Comparison of ENCODE assay signal across 8 cellular contexts in the genomic region with DNA sequence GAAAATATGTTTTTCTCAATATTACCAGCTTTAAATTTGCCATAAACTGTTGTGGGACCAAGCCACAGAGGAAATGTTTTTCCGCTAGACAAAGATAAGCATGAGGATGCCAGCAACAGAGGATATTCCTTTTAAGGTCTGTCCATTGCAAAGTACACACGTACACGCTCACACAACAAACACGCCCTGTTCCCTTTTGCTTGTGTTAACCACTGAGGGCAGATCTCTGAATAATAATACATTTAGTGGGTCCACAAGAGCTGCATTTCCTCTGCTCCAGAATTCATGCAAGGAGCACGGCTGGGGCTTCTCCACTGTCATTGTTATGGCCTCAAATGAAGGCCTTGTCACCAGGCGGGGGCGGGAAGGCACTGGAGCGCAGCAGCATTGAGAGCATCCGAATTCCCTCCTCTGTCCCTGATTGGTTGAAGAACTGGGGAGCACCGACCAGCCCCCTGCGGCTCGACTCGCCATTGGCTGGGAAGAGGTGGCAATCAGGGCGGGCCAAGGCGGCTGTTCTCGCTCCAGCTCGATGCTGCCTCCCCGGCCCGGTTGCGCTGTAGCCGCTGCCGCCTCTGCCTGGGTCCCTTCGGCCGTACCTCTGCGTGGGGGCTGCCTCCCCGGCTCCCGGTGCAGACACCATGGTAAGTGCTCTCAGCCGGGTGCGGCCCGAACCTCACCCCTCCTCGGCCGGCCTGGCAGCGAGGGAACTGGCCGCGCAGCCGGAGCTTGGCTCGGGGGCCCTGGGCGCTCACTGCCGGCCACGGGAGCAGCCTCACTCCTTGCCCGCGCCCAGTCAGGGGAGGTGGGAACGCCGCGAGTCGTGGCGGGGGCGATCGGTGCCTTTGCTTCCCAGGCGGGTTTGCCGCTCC. TPM values are rescaled to one million over a fixed set of nuclear protein-coding genes. Genes with fewer than 3 reads are reported as not detected.
DNase-seq lines count a peak whose midpoint lies in the region; ATAC-seq and TF ChIP-seq lines count a peak whose summit lies in the region.

A gene (plus strand): TSS at position 522 of the 872 bp plus-strand sequence. CDS start 120 bp downstream, at position 642.

- DNase-seq in HEK293T (ENCODE audit: extremely low spot score): peak; percentile 96
- DNase-seq in NCI-H1105 treated with DMSO at 0.1 percent for 48 hours (lab: John Stamatoyannopoulos, UW): peak; percentile 59
- DNase-seq in activated CD4-positive, alpha-beta T cell treated with anti-CD3 and anti-CD28 coated beads, Interleukin-2, amount 50 U/mL, for 48 hours: peak; percentile 60 to 65
- DNase-seq in dorsolateral prefrontal cortex: peak; percentile 94 to 99 (median 97)
- peak; percentile 94 to 95 for DNase-seq in left lung
- DNase-seq in stimulated activated CD4-positive, alpha-beta T cell treated with anti-CD3 and anti-CD28 coated beads, Interleukin-2, amount 100 ng/mL, for 48 hours: peak; percentile 28 to 56
- no peak for DNase-seq in SW480 (ENCODE audit: low spot score)

- no peaks in the 10 kb centered on the region for H3K27me3 ChIP-seq in dorsolateral prefrontal cortex
- peaks cover 0 to 24% of the 10 kb centered on the region in 2 donors for H3K27me3 ChIP-seq in left lung

- POLR2A ChIA-PET in HEK293T (lab: Yijun Ruan, JAX): interaction anchor here (0.6 to 2.9 kb wide), 3 partner anchors 31 to 174 kb away, joined by 3 to 11 read pairs (median 3); a partner anchor contains a TSS

- CTCF ChIA-PET in HEK293T (lab: Yijun Ruan, JAX): interaction anchor here (0.6 kb wide), 2 partner anchors 235 to 1280 kb away, joined by 3 read pairs; no protein-coding TSS in a partner anchor

- H3K9me3 ChIP-seq in left lung: no peaks in the 10 kb centered on the region

- intact Hi-C loops in dorsolateral prefrontal cortex (cut with DNase I) (no loop called here), left lung (cut with DNase I) (no loop called here)

- ATAC-seq in left lung: peak; percentile 99

- peak within 1 kb of the TSS; percentile 64 to 99 (median 86) for H3K4me3 ChIP-seq in dorsolateral prefrontal cortex
- H3K4me3 ChIP-seq in left lung: peak within 1 kb of the TSS; percentile 70 to 81

- peaks cover 4 to 9% of the 10 kb centered on the region in 2 donors for H3K4me1 ChIP-seq in left lung

- H3K27ac ChIP-seq in dorsolateral prefrontal cortex (peak within 1 kb of the TSS; percentile 62 to 98 (median 93)), left lung (peak within 1 kb of the TSS; percentile 81 to 94)

- TF ChIP-seq CTCF in GM12874 (IDR thresholded peaks at IDR 0.05; ENCODE audit: insufficient read depth, low read depth, low read length): peak; percentile 65
- TF ChIP-seq CTCF in dorsolateral prefrontal cortex (IDR thresholded peaks at IDR 0.05 in 54 of 56, conservative IDR thresholded peaks at IDR 0.05 in 2 of 56; ENCODE audit: low read depth in 1 of 56, partially characterized antibody in 56 of 56): peak in 54 of 56 donors; percentile 13 to 77 (median 62)
- peak; percentile 34 to 38 for TF ChIP-seq CTCF in left lung (IDR thresholded peaks at IDR 0.05)

- no peaks in the 10 kb centered on the region for H3K36me3 ChIP-seq in left lung

TF ChIP-seq in HEK293T, 16 proteins besides CTCF, POLR2A, EP300 and RAD21:
- peak; percentile 98 for TF ChIP-seq L3MBTL2 (conservative IDR thresholded peaks at IDR 0.05)
- TF ChIP-seq CTBP1 (IDR thresholded peaks at IDR 0.05; ENCODE audit: borderline replicate concordance): no peak
- TF ChIP-seq, protein P1, sequence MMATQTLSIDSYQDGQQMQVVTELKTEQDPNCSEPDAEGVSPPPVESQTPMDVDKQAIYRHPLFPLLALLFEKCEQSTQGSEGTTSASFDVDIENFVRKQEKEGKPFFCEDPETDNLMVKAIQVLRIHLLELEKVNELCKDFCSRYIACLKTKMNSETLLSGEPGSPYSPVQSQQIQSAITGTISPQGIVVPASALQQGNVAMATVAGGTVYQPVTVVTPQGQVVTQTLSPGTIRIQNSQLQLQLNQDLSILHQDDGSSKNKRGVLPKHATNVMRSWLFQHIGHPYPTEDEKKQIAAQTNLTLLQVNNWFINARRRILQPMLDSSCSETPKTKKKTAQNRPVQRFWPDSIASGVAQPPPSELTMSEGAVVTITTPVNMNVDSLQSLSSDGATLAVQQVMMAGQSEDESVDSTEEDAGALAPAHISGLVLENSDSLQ (IDR thresholded peaks at IDR 0.05): peak; percentile 98
- no peak for TF ChIP-seq TARDBP (IDR thresholded peaks at IDR 0.05)

RNA-seq across cellular contexts. Expression of the gene that starts here (rescaled TPM):
- 100 to 1,000 TPM in 56 of 120 experiments, 10 to 100 TPM in 64; 31.4 to 153 (median 98.2) TPM for total RNA-seq in dorsolateral prefrontal cortex
- total RNA-seq in left lung: 10 to 100 TPM; 20.8 to 23.2 TPM
